ENCODE assay signal across 8 cellular contexts in the genomic region with DNA sequence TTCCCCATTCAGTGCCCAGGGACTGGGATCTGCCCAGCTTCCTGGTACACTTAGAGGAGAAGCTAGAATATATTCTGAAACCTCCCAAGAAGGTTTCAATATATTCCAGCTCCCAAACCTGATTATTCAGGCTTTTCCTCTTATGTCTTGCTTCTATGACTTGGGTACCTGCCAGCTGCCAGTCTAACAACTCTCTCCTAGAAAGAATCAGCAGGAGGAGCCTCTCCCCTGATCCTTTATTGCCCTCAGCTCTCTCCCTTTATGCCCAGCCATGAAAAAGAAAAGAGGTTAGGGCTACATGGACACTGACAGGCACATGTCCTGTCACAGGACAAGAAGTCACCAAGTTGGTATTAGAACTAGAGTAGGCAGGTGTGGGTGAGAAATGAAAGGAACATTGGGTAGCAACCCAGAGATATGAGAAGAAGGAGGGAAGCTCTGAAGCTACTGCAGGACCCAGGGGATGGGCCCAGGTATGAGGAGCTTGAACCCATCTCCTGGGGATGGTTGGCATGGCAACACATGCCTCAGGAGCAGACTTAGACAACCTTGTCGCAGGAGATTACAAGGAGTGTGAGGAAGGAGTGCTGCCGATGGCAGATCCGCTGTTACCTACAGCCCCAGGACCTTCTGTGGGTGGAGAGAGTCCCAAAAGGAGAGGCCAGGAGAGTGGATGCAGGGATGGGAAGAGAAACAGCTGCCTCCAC. TPM values are rescaled to one million over a fixed set of nuclear protein-coding genes. Genes with fewer than 3 reads are reported as not detected.
DNase-seq lines count a peak whose midpoint lies in the region; ATAC-seq and TF ChIP-seq lines count a peak whose summit lies in the region.

No MANE protein-coding gene starts in this region.

- 94% methylated on average over 3 of the region's 3 CpGs for WGBS in mammary epithelial cell (ENCODE audit: low coverage, missing lambda C conversion rate)

- H3K9ac ChIP-seq in mammary epithelial cell (ENCODE audit: insufficient read depth, low read length), result no peak overlapping the region

- POLR2A ChIA-PET in naive thymus-derived CD4-positive, alpha-beta T cell (lab: Charles Lee), result interaction anchor here (1.5 to 2.1 kb wide), 2 partner anchors 15 to 36 kb away, joined by 3 to 9 read pairs; a partner anchor contains a TSS

- no peak for ATAC-seq in naive thymus-derived CD4-positive, alpha-beta T cell
- no peak for ATAC-seq in stimulated activated memory B cell treated with anti-CD40 and anti-IgM and Interleukin-4, amounts not matched to agents 10 μg/mL and 1 μg/mL and 100 μg/mL, for 72 hours
- no peak for ATAC-seq in sciatic nerve
- ATAC-seq in activated CD4-positive, CD25-positive, alpha-beta regulatory T cell treated with anti-CD3 and anti-CD28 coated beads, Interleukin-2, amount 50 U/mL, for 24 hours, result no peak

- H3K27me3 Mint-ChIP-seq in naive thymus-derived CD4-positive, alpha-beta T cell, result peaks cover 0 to 30% (median 5%) of the 10 kb centered on the region in 5 donors
- peaks cover 29% of the 10 kb centered on the region for H3K27me3 Mint-ChIP-seq in stimulated activated memory B cell treated with anti-CD40 and anti-IgM and Interleukin-4, amounts not matched to agents 10 μg/mL and 1 μg/mL and 100 μg/mL, for 72 hours

- peaks cover 23% of the 10 kb centered on the region for H3K4me1 ChIP-seq in mammary epithelial cell (ENCODE audit: insufficient read depth, low read length)
- peaks cover 7 to 19% of the 10 kb centered on the region in 2 donors for H3K4me1 ChIP-seq in naive thymus-derived CD4-positive, alpha-beta T cell (ENCODE audit: control insufficient read depth in 2 of 2, insufficient read depth in 2 of 2, low read length in 2 of 2)

- CTCF ChIA-PET in mammary epithelial cell (lab: Charles Lee; ENCODE audit: low non-redundant PET), result no interaction called here
- CTCF ChIA-PET in naive thymus-derived CD4-positive, alpha-beta T cell (lab: Charles Lee), result no interaction called here

- H3K36me3 ChIP-seq in KOPT-K1 (ENCODE audit: insufficient read depth, low read length) (no peaks in the 10 kb centered on the region), mammary epithelial cell (ENCODE audit: insufficient read depth, low read length) (no peaks in the 10 kb centered on the region)
- no peaks in the 10 kb centered on the region for H3K36me3 ChIP-seq in naive thymus-derived CD4-positive, alpha-beta T cell (ENCODE audit: control insufficient read depth in 2 of 3, insufficient read depth in 3 of 3, low read length in 3 of 3)

- H3K4me3 Mint-ChIP-seq in naive thymus-derived CD4-positive, alpha-beta T cell, result peak overlapping the region; percentile 83 to 95 (median 91)
- H3K4me3 Mint-ChIP-seq in stimulated activated memory B cell treated with anti-CD40 and anti-IgM and Interleukin-4, amounts not matched to agents 10 μg/mL and 1 μg/mL and 100 μg/mL, for 72 hours, result no peak overlapping the region

- no peaks in the 10 kb centered on the region for H3K27me3 ChIP-seq in mammary epithelial cell (ENCODE audit: insufficient read depth, low read length)
- H3K27me3 ChIP-seq in naive thymus-derived CD4-positive, alpha-beta T cell (ENCODE audit: control insufficient read depth in 2 of 2, insufficient read depth in 2 of 2, low read length in 2 of 2), result no peaks in the 10 kb centered on the region

- H3K4me2 ChIP-seq in mammary epithelial cell (ENCODE audit: insufficient read depth, low read depth, low read length), result peak overlapping the region; percentile 99

- H3K27ac Mint-ChIP-seq in naive thymus-derived CD4-positive, alpha-beta T cell, result peak overlapping the region in 4 of 9 donors; percentile 47 to 86 (median 69)
- no peak overlapping the region for H3K27ac Mint-ChIP-seq in stimulated activated memory B cell treated with anti-CD40 and anti-IgM and Interleukin-4, amounts not matched to agents 10 μg/mL and 1 μg/mL and 100 μg/mL, for 72 hours

- peaks cover 0 to 3% (median 0%) of the 10 kb centered on the region in 5 donors for H3K36me3 Mint-ChIP-seq in naive thymus-derived CD4-positive, alpha-beta T cell
- H3K36me3 Mint-ChIP-seq in stimulated activated memory B cell treated with anti-CD40 and anti-IgM and Interleukin-4, amounts not matched to agents 10 μg/mL and 1 μg/mL and 100 μg/mL, for 72 hours, result no peaks in the 10 kb centered on the region

- no peaks in the 10 kb centered on the region for H4K20me1 ChIP-seq in mammary epithelial cell (ENCODE audit: insufficient read depth, low read length)

- TF ChIP-seq POLR2A in erythroblast (IDR thresholded peaks at IDR 0.05; ENCODE audit: low read length), result no peak

- in situ Hi-C loops in mammary epithelial cell (cut with MboI; ENCODE audit: low sequenced_read_pairs in 2 of 2), result no loop called here

- H3K79me2 ChIP-seq in mammary epithelial cell (ENCODE audit: insufficient read depth, low read length), result peaks cover 3% of the 10 kb centered on the region

- peaks cover 18 to 39% (median 33%) of the 10 kb centered on the region in 7 donors for H3K4me1 Mint-ChIP-seq in naive thymus-derived CD4-positive, alpha-beta T cell
- H3K4me1 Mint-ChIP-seq in stimulated activated memory B cell treated with anti-CD40 and anti-IgM and Interleukin-4, amounts not matched to agents 10 μg/mL and 1 μg/mL and 100 μg/mL, for 72 hours, result peaks cover 51% of the 10 kb centered on the region

- TF ChIP-seq CTCF in C4-2B (conservative IDR thresholded peaks at IDR 0.05), result no peak
- TF ChIP-seq CTCF in mammary epithelial cell (conservative IDR thresholded peaks at IDR 0.05 in 1 of 2, IDR thresholded peaks at IDR 0.05 in 1 of 2; ENCODE audit: extremely low read depth in 1 of 2, insufficient read depth in 1 of 2, low read depth in 1 of 2, low read length in 2 of 2), result no peak

- peak overlapping the region; percentile 95 for H3K27ac ChIP-seq in C4-2B
- peak overlapping the region; percentile 62 for H3K27ac ChIP-seq in KOPT-K1 (ENCODE audit: low read depth, low read length, poor library complexity, severe bottlenecking)
- no peak overlapping the region for H3K27ac ChIP-seq in mammary epithelial cell (ENCODE audit: insufficient read depth, low read depth, low read length)
- no peak overlapping the region for H3K27ac ChIP-seq in naive thymus-derived CD4-positive, alpha-beta T cell (ENCODE audit: low read depth, low read length)

- dilution Hi-C loops in mammary epithelial cell (cut with HindIII; ENCODE audit: low sequenced_read_pairs), result no loop called here

- H3K9me3 Mint-ChIP-seq in naive thymus-derived CD4-positive, alpha-beta T cell, result no peaks in the 10 kb centered on the region
- H3K9me3 Mint-ChIP-seq in stimulated activated memory B cell treated with anti-CD40 and anti-IgM and Interleukin-4, amounts not matched to agents 10 μg/mL and 1 μg/mL and 100 μg/mL, for 72 hours, result no peaks in the 10 kb centered on the region

- H3K9me3 ChIP-seq in KOPT-K1 (ENCODE audit: insufficient read depth, low read length, poor library complexity, severe bottlenecking) (no peaks in the 10 kb centered on the region), mammary epithelial cell (replicated peaks; ENCODE audit: insufficient read depth, low read length) (no peaks in the 10 kb centered on the region)
- H3K9me3 ChIP-seq in naive thymus-derived CD4-positive, alpha-beta T cell (ENCODE audit: control insufficient read depth in 2 of 3, low read length in 3 of 3), result no peaks in the 10 kb centered on the region

- peak overlapping the region; percentile 77 to 92 (median 92) for H3K4me3 ChIP-seq in mammary epithelial cell (replicated peaks in 1 of 3; ENCODE audit: insufficient read depth in 1 of 3, low read depth in 2 of 3, low read length in 3 of 3)
- no peak overlapping the region for H3K4me3 ChIP-seq in naive thymus-derived CD4-positive, alpha-beta T cell (ENCODE audit: low read length)

- DNase-seq in mammary epithelial cell (no peak), sciatic nerve (ENCODE audit: low spot score) (no peak), erythroblast (lab: John Stamatoyannopoulos, UW) (no peak)
- DNase-seq in naive thymus-derived CD4-positive, alpha-beta T cell, result no peak

- H2AFZ ChIP-seq in mammary epithelial cell (ENCODE audit: low read depth, low read length), result peak overlapping the region; percentile 96

- no TSS peak for BruUV-seq in mammary epithelial cell (replicated peaks; lab: Mats Ljungman, UMichigan)

- intact Hi-C loops in mammary epithelial cell (cut with micrococcal nuclease) (no loop called here), sciatic nerve (cut with DNase I) (no loop called here)
- intact Hi-C loops in naive thymus-derived CD4-positive, alpha-beta T cell (cut with micrococcal nuclease), result loop anchor here in 1 of 2 donors (5.0 kb wide), 1 partner anchor 134 kb away; a partner anchor contains a TSS

RNA-seq across cellular contexts. Expression of a gene that starts 2.0 kb away (rescaled TPM):
- 10 to 100 TPM in 1 of 2 donors, 1 to 10 TPM in 1; 8.7 to 31.1 TPM for total RNA-seq in mammary epithelial cell
- 16.7 TPM for polyA plus RNA-seq in mammary epithelial cell
- 11.6 TPM for polyA minus RNA-seq in mammary epithelial cell
- 10 to 100 TPM in 1 of 5 experiments, 1 to 10 TPM in 4; 2.2 to 14.7 (median 5.5) TPM for total RNA-seq in naive thymus-derived CD4-positive, alpha-beta T cell
- 1 to 10 TPM in 1 of 2 donors, under 1 TPM in 1; 0.89 to 1.5 TPM for polyA plus RNA-seq in naive thymus-derived CD4-positive, alpha-beta T cell
- total RNA-seq in sciatic nerve, result 24.1 TPM

RNA-seq across cellular contexts. Expression of a gene that starts 27.4 kb away (rescaled TPM):
- total RNA-seq in mammary epithelial cell (10 to 100 TPM; 30.5 to 42.2 TPM), sciatic nerve (75.9 TPM)
- 12.9 TPM for polyA plus RNA-seq in mammary epithelial cell
- polyA minus RNA-seq in mammary epithelial cell, result 33.6 TPM
- under 1 TPM in 3 of 5 experiments, not detected in 2; 0.07 to 0.22 (median 0.08) TPM for total RNA-seq in naive thymus-derived CD4-positive, alpha-beta T cell
- not detected for polyA plus RNA-seq in naive thymus-derived CD4-positive, alpha-beta T cell

RNA-seq across cellular contexts. Expression of a gene that starts 35.7 kb away (rescaled TPM):
- 10 to 100 TPM; 28.2 to 71.9 TPM for total RNA-seq in mammary epithelial cell
- polyA plus RNA-seq in mammary epithelial cell, result 53.4 TPM
- polyA minus RNA-seq in mammary epithelial cell, result 137 TPM
- 100 to 1,000 TPM in 3 of 5 experiments, 10 to 100 TPM in 2; 84.0 to 160 (median 127) TPM for total RNA-seq in naive thymus-derived CD4-positive, alpha-beta T cell
- 10 to 100 TPM; 32.8 to 65.6 TPM for polyA plus RNA-seq in naive thymus-derived CD4-positive, alpha-beta T cell
- 60.2 TPM for total RNA-seq in sciatic nerve

RNA-seq across cellular contexts. Expression of a gene that starts 49.4 kb away (rescaled TPM):
- total RNA-seq in mammary epithelial cell (under 1 TPM; 0.17 to 0.68 TPM), sciatic nerve (4.5 TPM)
- polyA plus RNA-seq in mammary epithelial cell, result 0.37 TPM
- not detected for polyA minus RNA-seq in mammary epithelial cell
- 10 to 100 TPM in 1 of 5 experiments, 1 to 10 TPM in 4; 1.1 to 13.5 (median 2.3) TPM for total RNA-seq in naive thymus-derived CD4-positive, alpha-beta T cell
- polyA plus RNA-seq in naive thymus-derived CD4-positive, alpha-beta T cell, result under 1 TPM; 0.17 to 0.94 TPM

Comparison
In these comparisons a context has a peak if more than half of its experiments do, and no peak if none do; other contexts are left out.
1. H3K27ac ChIP-seq: peak in C4-2B (single experiment) and KOPT-K1 (single experiment); none in mammary epithelial cell (single experiment) and naive thymus-derived CD4-positive, alpha-beta T cell (single experiment).
2. RNA of a gene that starts 27.4 kb away (total RNA-seq): 75.9 TPM in sciatic nerve (single experiment) and 30.5 to 42.2 TPM in mammary epithelial cell; 0.07 to 0.22 TPM in naive thymus-derived CD4-positive, alpha-beta T cell; every median in the first group is over 10 times any median in the second.